In the genomic region with DNA sequence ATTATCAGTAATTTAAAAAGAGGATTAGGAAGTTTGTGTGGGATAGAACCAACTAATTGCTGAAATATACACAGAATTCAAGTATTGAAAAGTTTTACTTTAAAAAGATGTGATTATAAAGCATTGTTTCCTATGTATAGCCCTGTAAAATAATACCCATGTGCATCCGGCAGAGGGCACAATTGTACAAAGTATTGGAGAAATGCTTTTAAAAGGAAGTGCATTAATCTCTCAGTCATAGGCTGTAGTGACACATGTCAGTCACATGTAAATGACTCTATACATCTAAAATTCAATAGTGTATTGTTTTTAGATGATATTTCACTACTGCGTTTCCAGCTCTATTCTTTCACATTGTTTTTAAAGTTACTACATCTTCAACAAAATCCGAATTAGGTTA, we compare ENCODE assay signal across 8 cellular contexts. TPM values are rescaled to one million over a fixed set of nuclear protein-coding genes. Genes with fewer than 3 reads are reported as not detected.
A peak's percentile ranks its signal among the peaks of the same experiment; 100 is the strongest.
DNase-seq lines count a peak whose midpoint lies in the region; ATAC-seq, FAIRE-seq and TF ChIP-seq lines count a peak whose summit lies in the region.

No MANE protein-coding gene starts in this region.

- ATAC-seq in HG03139 (IDR thresholded peaks at IDR 0.05; ENCODE audit: unreplicated experiment) = no peak

- FAIRE-seq in GM19239 (lab: Jason Lieb, UNC) = peak; percentile 89
- peak; percentile 100 for FAIRE-seq in astrocyte (lab: Jason Lieb, UNC)
- FAIRE-seq in keratinocyte (lab: Jason Lieb, UNC) = peak; percentile 51

- H3K4me1 ChIP-seq in CD8-positive, alpha-beta memory T cell (ENCODE audit: insufficient read depth, low read length) = no peaks in the 10 kb centered on the region
- H3K4me1 ChIP-seq in astrocyte (ENCODE audit: insufficient read depth, low read length) (no peaks in the 10 kb centered on the region), keratinocyte (ENCODE audit: control insufficient read depth, extremely low read depth, insufficient read depth, low read length) (peaks cover 5% of the 10 kb centered on the region)

- peaks cover 8 to 14% of the 10 kb centered on the region in 2 donors for H3K27me3 Mint-ChIP-seq in CD8-positive, alpha-beta memory T cell
- no peaks in the 10 kb centered on the region for H3K27me3 Mint-ChIP-seq in astrocyte (ENCODE audit: low read depth, unreplicated experiment)

- no peak overlapping the region for H3K27ac ChIP-seq in CD8-positive, alpha-beta memory T cell (ENCODE audit: low read depth, low read length)
- H3K27ac ChIP-seq in astrocyte (ENCODE audit: low read depth, low read length) = no peak overlapping the region
- no peak overlapping the region for H3K27ac ChIP-seq in keratinocyte (ENCODE audit: control insufficient read depth, insufficient read depth, low read length)

- dilution Hi-C loops in keratinocyte (cut with MboI; ENCODE audit: extremely low pct_ligation_motif_present, low sequenced_read_pairs) = no loop called here

- H4K20me1 ChIP-seq in astrocyte (ENCODE audit: insufficient read depth, low read length) = no peaks in the 10 kb centered on the region
- H4K20me1 ChIP-seq in keratinocyte (ENCODE audit: control insufficient read depth, extremely low read depth, insufficient read depth, low read length) = no peaks in the 10 kb centered on the region

- DNase-seq in CD8-positive, alpha-beta memory T cell = peak; percentile 38 to 64 (median 55)
- DNase-seq in GM19239 (ENCODE audit: insufficient read length, low spot score) = no peak
- peak; percentile 23 for DNase-seq in LHCN-M2 (ENCODE audit: low read depth)
- DNase-seq in T follicular helper cell (ENCODE audit: low read depth) = peak; percentile 52
- no peak for DNase-seq in astrocyte (ENCODE audit: low read depth)
- DNase-seq in keratinocyte (ENCODE audit: low read depth, low spot score) = no peak
- peak in 2 of 3 experiments; percentile 13 to 34 for DNase-seq in stimulated activated CD4-positive, alpha-beta T cell treated with anti-CD3 and anti-CD28 coated beads, TNF-alpha, amount 100 ng/mL, for 4 hours (ENCODE audit: low read depth in 3 of 3)

- H3K27me3 ChIP-seq in CD8-positive, alpha-beta memory T cell (ENCODE audit: insufficient read depth, low read length, poor library complexity, severe bottlenecking) = no peaks in the 10 kb centered on the region
- H3K27me3 ChIP-seq in astrocyte (ENCODE audit: insufficient read depth, low read length) (no peaks in the 10 kb centered on the region), keratinocyte (ENCODE audit: control insufficient read depth, extremely low read depth, insufficient read depth, low read length) (peaks cover 4% of the 10 kb centered on the region)

- no peaks in the 10 kb centered on the region for H3K36me3 ChIP-seq in CD8-positive, alpha-beta memory T cell (ENCODE audit: insufficient read depth, low read length)
- H3K36me3 ChIP-seq in astrocyte (ENCODE audit: insufficient read depth, low read length) (no peaks in the 10 kb centered on the region), keratinocyte (ENCODE audit: control insufficient read depth in 2 of 2, extremely low read depth in 1 of 2, insufficient read depth in 2 of 2, low read length in 2 of 2) (no peaks in the 10 kb centered on the region)

- H3K9me3 Mint-ChIP-seq in CD8-positive, alpha-beta memory T cell = no peaks in the 10 kb centered on the region
- no peaks in the 10 kb centered on the region for H3K9me3 Mint-ChIP-seq in astrocyte (ENCODE audit: unreplicated experiment)

- H3K4me3 Mint-ChIP-seq in CD8-positive, alpha-beta memory T cell = no peak overlapping the region
- no peak overlapping the region for H3K4me3 Mint-ChIP-seq in astrocyte (ENCODE audit: unreplicated experiment)

- no peaks in the 10 kb centered on the region for H3K4me1 Mint-ChIP-seq in CD8-positive, alpha-beta memory T cell
- H3K4me1 Mint-ChIP-seq in astrocyte (ENCODE audit: low read depth, unreplicated experiment) = no peaks in the 10 kb centered on the region

- CTCF ChIA-PET in CD8-positive, alpha-beta memory T cell (lab: Charles Lee) = interaction anchor here (1.2 kb wide), 1 partner anchor 533 kb away, joined by 3 read pairs; no protein-coding TSS in a partner anchor

- no peak overlapping the region for H3K9ac ChIP-seq in astrocyte (ENCODE audit: low read length)
- H3K9ac ChIP-seq in keratinocyte (ENCODE audit: control insufficient read depth, extremely low read depth, insufficient read depth, low read length) = no peak overlapping the region

- H3K79me2 ChIP-seq in astrocyte (ENCODE audit: insufficient read depth, low read length) (no peaks in the 10 kb centered on the region), keratinocyte (ENCODE audit: control insufficient read depth, insufficient read depth, low read length) (no peaks in the 10 kb centered on the region)

- H3K36me3 Mint-ChIP-seq in CD8-positive, alpha-beta memory T cell = no peaks in the 10 kb centered on the region
- H3K36me3 Mint-ChIP-seq in astrocyte (ENCODE audit: low read depth, unreplicated experiment) = no peaks in the 10 kb centered on the region

- H3K9me3 ChIP-seq in CD8-positive, alpha-beta memory T cell (ENCODE audit: low read length) = no peaks in the 10 kb centered on the region
- H3K9me3 ChIP-seq in astrocyte (ENCODE audit: insufficient read depth, low read depth, low read length) = no peaks in the 10 kb centered on the region
- no peaks in the 10 kb centered on the region for H3K9me3 ChIP-seq in keratinocyte (ENCODE audit: control insufficient read depth, low read depth, low read length)

- TF ChIP-seq CTCF in astrocyte (IDR thresholded peaks at IDR 0.05; ENCODE audit: insufficient read depth, low read depth, low read length) (peak; percentile 63), keratinocyte (optimal IDR thresholded peaks at IDR 0.05 in 1 of 3, IDR thresholded peaks at IDR 0.05 in 1 of 3, conservative IDR thresholded peaks at IDR 0.05 in 1 of 3; ENCODE audit: extremely low read depth in 1 of 3, insufficient read depth in 2 of 3, low read length in 3 of 3) (peak in 2 of 3 experiments; percentile 30 to 59)

- H3K27ac Mint-ChIP-seq in CD8-positive, alpha-beta memory T cell = no peak overlapping the region
- no peak overlapping the region for H3K27ac Mint-ChIP-seq in astrocyte (ENCODE audit: unreplicated experiment)

- POLR2A ChIA-PET in CD8-positive, alpha-beta memory T cell (lab: Charles Lee) = no interaction called here

- H2AFZ ChIP-seq in astrocyte (ENCODE audit: low read depth, low read length) = no peak overlapping the region
- no peak overlapping the region for H2AFZ ChIP-seq in keratinocyte (ENCODE audit: control insufficient read depth, low read length)

- H3K4me2 ChIP-seq in astrocyte (ENCODE audit: low read length) (no peak overlapping the region), keratinocyte (ENCODE audit: control insufficient read depth, extremely low read depth, insufficient read depth, low read depth, low read length) (no peak overlapping the region)

- H3K9me1 ChIP-seq in keratinocyte (ENCODE audit: control insufficient read depth, extremely low read depth, insufficient read depth, low read length) = no peaks in the 10 kb centered on the region

- no peak overlapping the region for H3K4me3 ChIP-seq in CD8-positive, alpha-beta memory T cell (ENCODE audit: low read length)
- H3K4me3 ChIP-seq in astrocyte (ENCODE audit: insufficient read depth, low read depth, low read length) (no peak overlapping the region), keratinocyte (ENCODE audit: control insufficient read depth in 2 of 3, extremely low read depth in 1 of 3, insufficient read depth in 2 of 3, low read depth in 1 of 3, low read length in 3 of 3) (no peak overlapping the region)

RNA-seq across cellular contexts. Expression of a gene that starts 9.7 kb away (rescaled TPM):
- 10 to 100 TPM; 10.4 to 13.3 TPM for total RNA-seq in CD8-positive, alpha-beta memory T cell
- polyA plus RNA-seq in CD8-positive, alpha-beta memory T cell = 27.9 TPM
- total RNA-seq in LHCN-M2 (2014; rRNA removed) (11.9 and 15.7 TPM in 2 replicates), astrocyte (9.5 and 10.5 TPM in 2 replicates)
- 11.5 TPM for polyA plus RNA-seq in LHCN-M2 (2012)
- 36.4 to 38.8 TPM (median 37.9 TPM) in 3 replicates for polyA plus RNA-seq in keratinocyte
- polyA plus RNA-seq in keratinocyte (2011; ENCODE audit: low read depth) = 36.3 TPM
- 30.2 and 39.9 TPM in 2 replicates for polyA plus RNA-seq in keratinocyte (2011; cell fraction: cytosol; rRNA removed)
- polyA plus RNA-seq in keratinocyte (2011; cell fraction: nucleus; rRNA removed) = 40.4 and 46.5 TPM in 2 replicates
- polyA plus RNA-seq in keratinocyte (2012; ENCODE audit: low replicate concordance) = 20.5 and 23.9 TPM in 2 replicates
- polyA minus RNA-seq in keratinocyte = 25.3 to 40.8 TPM (median 35.4 TPM) in 3 replicates
- 18.6 TPM for polyA minus RNA-seq in keratinocyte (2011; cell fraction: cytosol; rRNA and poly(A)+ RNA removed)
- polyA minus RNA-seq in keratinocyte (2011; cell fraction: nucleus; rRNA and poly(A)+ RNA removed) = 10.6 and 15.8 TPM in 2 replicates

Comparison
In these comparisons a context has a peak if more than half of its experiments do, and no peak if none do; other contexts are left out.
1. DNase-seq: peak in CD8-positive, alpha-beta memory T cell (5 of 5), LHCN-M2 (single experiment), T follicular helper cell (single experiment) and stimulated activated CD4-positive, alpha-beta T cell treated with anti-CD3 and anti-CD28 coated beads, TNF-alpha, amount 100 ng/mL, for 4 hours (2 of 3); none in GM19239 (single experiment), astrocyte (single experiment) and keratinocyte (single experiment).